1 cellular context compared by ENCODE assay signal in genomic region chr6:3410385-3411360, GRCh38.
TF ChIP-seq lines count a peak whose summit lies in the region.

No MANE protein-coding gene starts in this region.

TF ChIP-seq in H1, 55 proteins besides CTCF, POLR2A, EP300 and RAD21 (continued from another document):
- no peak for TF ChIP-seq JUND (IDR thresholded peaks at IDR 0.05; ENCODE audit: low read length)
- no peak for TF ChIP-seq POU5F1 (IDR thresholded peaks at IDR 0.05; ENCODE audit: low read depth, low read length)
- no peak for TF ChIP-seq MAFK (IDR thresholded peaks at IDR 0.05; ENCODE audit: low read depth, low read length)
- TF ChIP-seq SP1 (IDR thresholded peaks at IDR 0.05; ENCODE audit: low read depth, low read length) = no peak
- TF ChIP-seq TAF7 (optimal IDR thresholded peaks at IDR 0.05; ENCODE audit: borderline replicate concordance, low read depth, low read length) = no peak
- no peak for TF ChIP-seq RFX5 (IDR thresholded peaks at IDR 0.05; ENCODE audit: borderline replicate concordance, low read depth, low read length)
- TF ChIP-seq EGR1 (IDR thresholded peaks at IDR 0.05; ENCODE audit: borderline replicate concordance, low read depth, low read length) = no peak
- TF ChIP-seq RXRA (IDR thresholded peaks at IDR 0.05; ENCODE audit: insufficient read depth, low read depth, low read length) = no peak
- TF ChIP-seq ZNF274 (IDR thresholded peaks at IDR 0.05; ENCODE audit: borderline replicate concordance, extremely low read depth, low read length) = no peak
- no peak for TF ChIP-seq SP4 (IDR thresholded peaks at IDR 0.05; ENCODE audit: low read length)
- TF ChIP-seq PHF8 (conservative IDR thresholded peaks at IDR 0.05; ENCODE audit: low read depth, low read length) = no peak
- no peak for TF ChIP-seq GTF2F1 (IDR thresholded peaks at IDR 0.05; ENCODE audit: borderline replicate concordance, low read depth, low read length)
- TF ChIP-seq SRF (IDR thresholded peaks at IDR 0.05; ENCODE audit: low read depth, low read length) = no peak
- no peak for TF ChIP-seq CBX8 (IDR thresholded peaks at IDR 0.05; ENCODE audit: borderline replicate concordance, low read depth, low read length)
- no peak for TF ChIP-seq CHD7 (IDR thresholded peaks at IDR 0.05; ENCODE audit: insufficient replicate concordance, low read length)
TF ChIP-seq in H1: peak in this region for 0.
